ENCODE assay signal across 23 cellular contexts in genomic region chr12:58395470-58395869, GRCh38.
DNase-seq lines count a peak whose midpoint lies in the region; FAIRE-seq and TF ChIP-seq lines count a peak whose summit lies in the region.
"Had no signal": no experiment of that assay in that cellular context is flagged by ENCODE, and none has a peak within 500 bp of the region (broad histone marks: within the 10 kb centered on the region; RNA-seq: fewer than 3 reads in every experiment).

No MANE protein-coding gene starts in this region.

- CTCF ChIA-PET in activated naive CD4-positive, alpha-beta T cell treated with anti-CD3 and anti-CD28 coated beads for 36 hours (lab: Charles Lee) = interaction anchor here (1.0 kb wide), 1 partner anchor 49 kb away, joined by 3 read pairs; no protein-coding TSS in a partner anchor

- H3K9me3 Mint-ChIP-seq in activated naive CD4-positive, alpha-beta T cell treated with anti-CD3 and anti-CD28 coated beads for 36 hours = no peaks in the 10 kb centered on the region

- no peak overlapping the region for H3K4me3 Mint-ChIP-seq in activated naive CD4-positive, alpha-beta T cell treated with anti-CD3 and anti-CD28 coated beads for 36 hours
- H3K4me3 Mint-ChIP-seq: CD4-positive, alpha-beta memory T cell; central memory CD8-positive, alpha-beta T cell had no signal

- H3K27me3 Mint-ChIP-seq in activated naive CD4-positive, alpha-beta T cell treated with anti-CD3 and anti-CD28 coated beads for 36 hours (ENCODE audit: low read depth) = peaks cover 3% of the 10 kb centered on the region
- H3K27me3 Mint-ChIP-seq: CD4-positive, alpha-beta memory T cell; central memory CD8-positive, alpha-beta T cell had no signal

- no peak overlapping the region for H3K27ac Mint-ChIP-seq in activated naive CD4-positive, alpha-beta T cell treated with anti-CD3 and anti-CD28 coated beads for 36 hours
- H3K27ac Mint-ChIP-seq: CD4-positive, alpha-beta memory T cell had no signal

- H3K36me3 Mint-ChIP-seq in activated naive CD4-positive, alpha-beta T cell treated with anti-CD3 and anti-CD28 coated beads for 36 hours (ENCODE audit: low read depth) = no peaks in the 10 kb centered on the region
- H3K36me3 Mint-ChIP-seq: CD4-positive, alpha-beta memory T cell had no signal

- in situ Hi-C loops in G401 (cut with HindIII; ENCODE audit: low sequenced_read_pairs) = no loop called here

- DNase-seq in G401 (ENCODE audit: low spot score) = peak; percentile 31
- DNase-seq in M059J (ENCODE audit: low read depth) = peak; percentile 96
- DNase-seq in bronchial epithelial cell (ENCODE audit: low read depth) = peak; percentile 33
- peak; percentile 92 for DNase-seq in renal cortical epithelial cell (ENCODE audit: low read depth)
- DNase-seq in activated naive CD4-positive, alpha-beta T cell treated with anti-CD3 and anti-CD28 coated beads for 36 hours = no peak
- DNase-seq in NCI-H345 (lab: John Stamatoyannopoulos, UW) = no peak
- no peak for DNase-seq in stimulated activated CD4-positive, alpha-beta T cell treated with anti-CD3 and anti-CD28 coated beads, Interleukin-1b, Interleukin-23, amount 100 ng/mL, for 48 hours
- DNase-seq: activated CD4-positive, alpha-beta T cell treated with anti-CD3 and anti-CD28 coated beads, Interleukin-2, amount 50 U/mL, for 1 hour; activated gamma-delta T cell; amniotic stem cell; CD4-positive, alpha-beta memory T cell; GOT3; Kasumi-1; left ventricle myocardium inferior; NCI-H1105; NCI-H2107; NCI-H526; posterior cingulate gyrus; SHP77 treated with DMSO at 0.1 percent for 48 hours; stimulated activated naive CD4-positive, alpha-beta T cell; T-helper 1 cell had no signal

- no peak overlapping the region for H3K4me3 ChIP-seq in bronchial epithelial cell (ENCODE audit: low read depth, low read length)
- H3K4me3 ChIP-seq: esophagus muscularis mucosa, left ventricle myocardium inferior had no signal

- no peak for TF ChIP-seq CTCF in bronchial epithelial cell (IDR thresholded peaks at IDR 0.05; ENCODE audit: insufficient read depth, low read length, severe bottlenecking)

- peak; percentile 28 for FAIRE-seq in bronchial epithelial cell (lab: Jason Lieb, UNC)

- H3K4me1 Mint-ChIP-seq in activated naive CD4-positive, alpha-beta T cell treated with anti-CD3 and anti-CD28 coated beads for 36 hours (ENCODE audit: low read depth) = no peaks in the 10 kb centered on the region
- H3K4me1 Mint-ChIP-seq: CD4-positive, alpha-beta memory T cell; central memory CD8-positive, alpha-beta T cell had no signal

- intact Hi-C loops in activated naive CD4-positive, alpha-beta T cell treated with anti-CD3 and anti-CD28 coated beads for 36 hours (cut with micrococcal nuclease) = no loop called here

- H3K27me3 ChIP-seq in bronchial epithelial cell (ENCODE audit: control insufficient read depth, insufficient read depth, low read length) = no peaks in the 10 kb centered on the region
- H3K27me3 ChIP-seq: esophagus muscularis mucosa had no signal

- H3K36me3 ChIP-seq in bronchial epithelial cell (ENCODE audit: control insufficient read depth, insufficient read depth, low read length) = no peaks in the 10 kb centered on the region
- H3K36me3 ChIP-seq: esophagus muscularis mucosa, left ventricle myocardium inferior had no signal

Comparison
In these comparisons a context has a peak if more than half of its experiments do, and no peak if none do; other contexts are left out.
1. DNase-seq: peak in G401 (single experiment), M059J (single experiment), bronchial epithelial cell (single experiment) and renal cortical epithelial cell (single experiment); none in activated naive CD4-positive, alpha-beta T cell treated with anti-CD3 and anti-CD28 coated beads for 36 hours (single experiment), NCI-H345 (single experiment) and stimulated activated CD4-positive, alpha-beta T cell treated with anti-CD3 and anti-CD28 coated beads, Interleukin-1b, Interleukin-23, amount 100 ng/mL, for 48 hours (single experiment).